ENCODE assay signal across 10 cellular contexts in genomic region chr21:39384674-39385298, GRCh38. TPM values are rescaled to one million over a fixed set of nuclear protein-coding genes. Genes with fewer than 3 reads are reported as not detected.
A peak's percentile ranks its signal among the peaks of the same experiment; 100 is the strongest.
DNase-seq lines count a peak whose midpoint lies in the region; ATAC-seq, FAIRE-seq and TF ChIP-seq lines count a peak whose summit lies in the region.
"Had no signal": no experiment of that assay in that cellular context is flagged by ENCODE, and none has a peak within 500 bp of the region (broad histone marks: within the 10 kb centered on the region; RNA-seq: fewer than 3 reads in every experiment).

No MANE protein-coding gene starts in this region.

- no peak overlapping the region for H3K9ac ChIP-seq in K562 (ENCODE audit: insufficient read depth in 1 of 2, low read depth in 2 of 2, low read length in 2 of 2)

- no peak overlapping the region for H3K4me3 ChIP-seq in CD8-positive, alpha-beta memory T cell (ENCODE audit: low read length)
- H3K4me3 ChIP-seq in K562 (no peak overlapping the region), left lung (no peak overlapping the region)

- peaks cover 0 to 12% (median 2%) of the 10 kb centered on the region in 3 donors for H3K36me3 Mint-ChIP-seq in CD8-positive, alpha-beta memory T cell
- H3K36me3 Mint-ChIP-seq in natural killer cell treated with Interleukin-12 subunit alpha and Interleukin-12 subunit beta and Interleukin-15 and Interleukin-18, amount 100 ng/mL, for 72 hours = no peaks in the 10 kb centered on the region

- H3K27me3 Mint-ChIP-seq in CD8-positive, alpha-beta memory T cell = peaks cover 0 to 2% of the 10 kb centered on the region in 2 donors
- no peaks in the 10 kb centered on the region for H3K27me3 Mint-ChIP-seq in natural killer cell treated with Interleukin-12 subunit alpha and Interleukin-12 subunit beta and Interleukin-15 and Interleukin-18, amount 100 ng/mL, for 72 hours

- H3K9me1 ChIP-seq in K562 (ENCODE audit: control insufficient read depth, insufficient read depth, low read length) = no peaks in the 10 kb centered on the region

- no peak overlapping the region for H3K27ac ChIP-seq in CD8-positive, alpha-beta memory T cell (ENCODE audit: low read depth, low read length)
- H3K27ac ChIP-seq in K562 (ENCODE audit: extremely low read depth, low read depth, low read length) (no peak overlapping the region), left lung (no peak overlapping the region)

- H3K27me3 ChIP-seq in CD8-positive, alpha-beta memory T cell (ENCODE audit: insufficient read depth, low read length, poor library complexity, severe bottlenecking) = no peaks in the 10 kb centered on the region
- no peaks in the 10 kb centered on the region for H3K27me3 ChIP-seq in K562 (ENCODE audit: control insufficient read depth in 2 of 2, insufficient read depth in 2 of 2, low read length in 2 of 2)
- H3K27me3 ChIP-seq in left lung = no peaks in the 10 kb centered on the region

- no peak for TF ChIP-seq EP300 in K562 (IDR thresholded peaks at IDR 0.05; ENCODE audit: low read length)

- H4K20me1 ChIP-seq in K562 (replicated peaks; ENCODE audit: control insufficient read depth, insufficient read depth, low read length) = no peaks in the 10 kb centered on the region

- no peak for TF ChIP-seq POLR2A in K562 (conservative IDR thresholded peaks at IDR 0.05)

- peak overlapping the region in 3 of 7 donors; percentile 50 to 70 (median 58) for H3K4me3 Mint-ChIP-seq in CD8-positive, alpha-beta memory T cell
- peak overlapping the region; percentile 67 for H3K4me3 Mint-ChIP-seq in natural killer cell treated with Interleukin-12 subunit alpha and Interleukin-12 subunit beta and Interleukin-15 and Interleukin-18, amount 100 ng/mL, for 72 hours

- no peak for DNase-seq in CD8-positive, alpha-beta memory T cell
- peak; percentile 77 for DNase-seq in M059J (ENCODE audit: low read depth)
- no peak for DNase-seq in K562 (ENCODE audit: extremely low read depth in 1 of 4, low spot score in 3 of 4)
- DNase-seq in natural killer cell treated with Interleukin-12 subunit alpha and Interleukin-12 subunit beta and Interleukin-15 and Interleukin-18, amount 100 ng/mL, for 72 hours (ENCODE audit: low spot score) = no peak
- no peak for DNase-seq in left lung
- DNase-seq: GF-D8, NCI-H187 treated with DMSO at 0.1 percent for 48 hours had no signal

- no peak overlapping the region for H3K4me2 ChIP-seq in K562 (ENCODE audit: insufficient read depth, low read length)

- BruUV-seq in K562 (replicated peaks; lab: Mats Ljungman, UMichigan) = no TSS peak

- no peak for TF ChIP-seq RAD21 in K562 (CRISPR knock-in tag; conservative IDR thresholded peaks at IDR 0.05 in 1 of 2, IDR thresholded peaks at IDR 0.05 in 1 of 2)

- 81% methylated on average over 13 of the region's 13 CpGs for WGBS in K562 (ENCODE audit: insufficient coverage, low coverage, missing lambda C conversion rate)

- H3K4me1 Mint-ChIP-seq in CD8-positive, alpha-beta memory T cell = peaks cover 40 to 69% (median 57%) of the 10 kb centered on the region in 3 donors
- peaks cover 28 to 53% of the 10 kb centered on the region in 2 donors for H3K4me1 Mint-ChIP-seq in natural killer cell treated with Interleukin-12 subunit alpha and Interleukin-12 subunit beta and Interleukin-15 and Interleukin-18, amount 100 ng/mL, for 72 hours (ENCODE audit: low read depth in 2 of 2)

- CTCF ChIA-PET in CD8-positive, alpha-beta memory T cell (lab: Charles Lee) = interaction anchor here (1.0 to 1.7 kb wide), 2 partner anchors 8 to 10 kb away, joined by 3 to 4 read pairs; no protein-coding TSS in a partner anchor
- CTCF ChIA-PET in K562 (lab: Yijun Ruan, JAX; ENCODE audit: low intra/inter-chr PET ratio) = no interaction called here

- no peaks in the 10 kb centered on the region for H3K9me3 ChIP-seq in CD8-positive, alpha-beta memory T cell (ENCODE audit: low read length)
- H3K9me3 ChIP-seq in K562 (replicated peaks; ENCODE audit: control insufficient read depth, insufficient read depth, low read depth, low read length) (no peaks in the 10 kb centered on the region), left lung (no peaks in the 10 kb centered on the region)

- peaks cover 44% of the 10 kb centered on the region for H3K79me2 ChIP-seq in K562 (ENCODE audit: control insufficient read depth, insufficient read depth, low read length)

- H3K4me1 ChIP-seq in CD8-positive, alpha-beta memory T cell (ENCODE audit: insufficient read depth, low read length) = peaks cover 16% of the 10 kb centered on the region
- H3K4me1 ChIP-seq in K562 (replicated peaks in 1 of 2; ENCODE audit: control insufficient read depth in 2 of 2, insufficient read depth in 2 of 2, low read length in 2 of 2) (peaks cover 19 to 38% of the 10 kb centered on the region in 2 experiments), left lung (peaks cover 8 to 54% of the 10 kb centered on the region in 2 donors)

- FAIRE-seq in K562 (lab: Jason Lieb, UNC) = no peak

- H2AFZ ChIP-seq in K562 (ENCODE audit: low read depth, low read length) = no peak overlapping the region

- peak overlapping the region in 6 of 8 donors; percentile 23 to 84 (median 70) for H3K27ac Mint-ChIP-seq in CD8-positive, alpha-beta memory T cell
- peak overlapping the region; percentile 49 to 56 for H3K27ac Mint-ChIP-seq in natural killer cell treated with Interleukin-12 subunit alpha and Interleukin-12 subunit beta and Interleukin-15 and Interleukin-18, amount 100 ng/mL, for 72 hours

- in situ Hi-C loops in K562 (cut with MboI) = loop anchor here (5.0 kb wide), 2 partner anchors 53 to 67 kb away; no protein-coding TSS in a partner anchor

- ATAC-seq in K562 (no peak), GM21723 (IDR thresholded peaks at IDR 0.05; ENCODE audit: unreplicated experiment) (no peak), GM18519 (IDR thresholded peaks at IDR 0.05; ENCODE audit: low FRiP score, unreplicated experiment) (no peak), left lung (no peak), HG03175 (IDR thresholded peaks at IDR 0.05; ENCODE audit: unreplicated experiment) (no peak)
- ATAC-seq in natural killer cell treated with Interleukin-12 subunit alpha and Interleukin-12 subunit beta and Interleukin-15 and Interleukin-18, amount 100 ng/mL, for 72 hours = no peak

- H3K36me3 ChIP-seq in CD8-positive, alpha-beta memory T cell (ENCODE audit: insufficient read depth, low read length) = no peaks in the 10 kb centered on the region
- H3K36me3 ChIP-seq in K562 (ENCODE audit: control insufficient read depth, insufficient read depth, low read length) = no peaks in the 10 kb centered on the region
- no peaks in the 10 kb centered on the region for H3K36me3 ChIP-seq in left lung

- intact Hi-C loops in K562 (cut with micrococcal nuclease) (loop anchor here (5.0 kb wide), 1 partner anchor 202 kb away; the partner anchor contains the start of gene PSMG1), left lung (cut with DNase I) (no loop called here)

- H3K9me3 Mint-ChIP-seq in CD8-positive, alpha-beta memory T cell = no peaks in the 10 kb centered on the region
- H3K9me3 Mint-ChIP-seq in natural killer cell treated with Interleukin-12 subunit alpha and Interleukin-12 subunit beta and Interleukin-15 and Interleukin-18, amount 100 ng/mL, for 72 hours = no peaks in the 10 kb centered on the region

- TF ChIP-seq CTCF in K562 (IDR thresholded peaks at IDR 0.05 in 2 of 3, conservative IDR thresholded peaks at IDR 0.05 in 1 of 3; ENCODE audit: insufficient read depth in 2 of 3, low read depth in 1 of 3, low read length in 3 of 3) = no peak
- TF ChIP-seq CTCF in left lung (IDR thresholded peaks at IDR 0.05) = no peak

- POLR2A ChIA-PET in CD8-positive, alpha-beta memory T cell (lab: Charles Lee) = no interaction called here
- POLR2A ChIA-PET in K562 (lab: Yijun Ruan, JAX) = interaction anchor here (0.6 to 1.3 kb wide), 5 partner anchors 35 to 69 kb away, joined by 3 to 5 read pairs (median 3); no protein-coding TSS in a partner anchor

TF ChIP-seq in K562, 482 proteins besides CTCF, POLR2A, EP300 and RAD21 (continues in another document):
- no peak for TF ChIP-seq ELK1 (CRISPR knock-in tag; IDR thresholded peaks at IDR 0.05)
- no peak for TF ChIP-seq SMARCB1 (IDR thresholded peaks at IDR 0.05; ENCODE audit: insufficient read length, low read depth)
- TF ChIP-seq TAL1 (IDR thresholded peaks at IDR 0.05) = no peak
- no peak for TF ChIP-seq CEBPG (CRISPR knock-in tag; IDR thresholded peaks at IDR 0.05)
- TF ChIP-seq CEBPG (tag; conservative IDR thresholded peaks at IDR 0.05 in 1 of 2, IDR thresholded peaks at IDR 0.05 in 1 of 2) = 0 out of 4 replicates have a peak, but pooled peaks of 1 of the 2 experiments have one; percentile 11

RNA-seq across cellular contexts. Expression of gene HMGN1, which starts 35.9 kb away (rescaled TPM):
- 100 to 1,000 TPM; 420 to 421 TPM for total RNA-seq in CD8-positive, alpha-beta memory T cell
- 201 TPM for polyA plus RNA-seq in CD8-positive, alpha-beta memory T cell
- 501 and 579 TPM in 2 replicates for total RNA-seq in M059J (2014; rRNA removed; shearing (Covaris generic))
- total RNA-seq in K562 (2011; cell fraction: chromatin; rRNA removed; ENCODE audit: low replicate concordance) = 108 and 251 TPM in 2 replicates
- total RNA-seq in K562 (2011; cell fraction: nucleolus; rRNA removed) = 84.9 and 94.7 TPM in 2 replicates
- total RNA-seq in K562 (2011; cell fraction: nucleoplasm; rRNA removed) = 175 and 253 TPM in 2 replicates
- total RNA-seq in K562 (2014; rRNA removed) (440 and 497 TPM in 2 replicates), K562 (2014; rRNA removed; fragmentation: Illumina TruSeq; extraction: Trizol) (567 and 664 TPM in 2 replicates), K562 (2015; rRNA removed; fragmentation: Illumina TruSeq; extraction: Trizol) (577 and 626 TPM in 2 replicates), K562 (2021) (524 and 567 TPM in 2 replicates), left lung (100 to 1,000 TPM; 161 to 206 TPM)
- polyA plus RNA-seq in K562 (2011; rRNA removed) (329 and 455 TPM in 2 replicates), K562 (2014; fragmentation: Illumina TruSeq; extraction: Trizol) (478 and 498 TPM in 2 replicates), K562 (2014; fragmentation: Nextera tagmentation; extraction: Ambion mirVana) (100 to 1,000 TPM; 124 to 158 TPM), K562 (2014; rRNA removed) (539 and 577 TPM in 2 replicates)
- polyA plus RNA-seq in K562 (2011; cell fraction: cytosol; rRNA removed) = 77.8 and 235 TPM in 2 replicates
- 298 and 403 TPM in 2 replicates for polyA plus RNA-seq in K562 (2011; cell fraction: nucleus; rRNA removed)
- polyA plus RNA-seq in K562 (2012) = 541 and 564 TPM in 2 replicates
- 224 and 259 TPM in 2 replicates for polyA minus RNA-seq in K562 (2011; rRNA and poly(A)+ RNA removed)
- 123 and 142 TPM in 2 replicates for polyA minus RNA-seq in K562 (2011; cell fraction: cytosol; rRNA and poly(A)+ RNA removed)
- polyA minus RNA-seq in K562 (2011; cell fraction: nucleus; rRNA and poly(A)+ RNA removed) = 91.1 and 169 TPM in 2 replicates
- 100 to 1,000 TPM; 229 to 323 TPM for total RNA-seq in natural killer cell treated with Interleukin-12 subunit alpha and Interleukin-12 subunit beta and Interleukin-15 and Interleukin-18, amount 100 ng/mL, for 72 hours
